In genomic region chr15:57422113-57422754, GRCh38 we compare ENCODE assay signal across 12 cellular contexts. TPM values are rescaled to one million over a fixed set of nuclear protein-coding genes. Genes with fewer than 3 reads are reported as not detected.
DNase-seq lines count a peak whose midpoint lies in the region; ATAC-seq and TF ChIP-seq lines count a peak whose summit lies in the region.
"Had no signal": no experiment of that assay in that cellular context is flagged by ENCODE, and none has a peak within 500 bp of the region (broad histone marks: within the 10 kb centered on the region; RNA-seq: fewer than 3 reads in every experiment).

No MANE protein-coding gene starts in this region.

- H4K20me1 ChIP-seq in neural progenitor cell (ENCODE audit: low read depth) = no peaks in the 10 kb centered on the region

- H3K4me3 Mint-ChIP-seq in neural progenitor cell = no peak overlapping the region
- H3K4me3 Mint-ChIP-seq in activated CD4-positive, alpha-beta T cell treated with anti-CD3 and anti-CD28 coated beads for 36 hours = no peak overlapping the region
- H3K4me3 Mint-ChIP-seq: activated naive CD4-positive, alpha-beta T cell treated with anti-CD3 and anti-CD28 coated beads, Interleukin-2, amount 50 U/mL, for 24 hours; memory B cell had no signal

- H3K27ac ChIP-seq in neural progenitor cell = no peak overlapping the region

- no peak overlapping the region for H2AFZ ChIP-seq in neural progenitor cell (replicated peaks)

- H3K4me1 ChIP-seq in skeletal muscle satellite cell (ENCODE audit: control insufficient read depth, insufficient read depth, low read length) = peaks cover 21% of the 10 kb centered on the region
- H3K4me1 ChIP-seq in neural progenitor cell = no peaks in the 10 kb centered on the region

- H3K79me2 ChIP-seq in neural progenitor cell (ENCODE audit: low read depth) = no peaks in the 10 kb centered on the region

- no peaks in the 10 kb centered on the region for H3K9me3 Mint-ChIP-seq in neural progenitor cell
- no peaks in the 10 kb centered on the region for H3K9me3 Mint-ChIP-seq in activated CD4-positive, alpha-beta T cell treated with anti-CD3 and anti-CD28 coated beads for 36 hours (ENCODE audit: low read depth)
- H3K9me3 Mint-ChIP-seq: activated naive CD4-positive, alpha-beta T cell treated with anti-CD3 and anti-CD28 coated beads, Interleukin-2, amount 50 U/mL, for 24 hours; memory B cell had no signal

- no peaks in the 10 kb centered on the region for H3K36me3 ChIP-seq in skeletal muscle satellite cell (ENCODE audit: insufficient read depth, low read length)
- no peaks in the 10 kb centered on the region for H3K36me3 ChIP-seq in neural progenitor cell

- intact Hi-C loops in activated CD4-positive, alpha-beta T cell treated with anti-CD3 and anti-CD28 coated beads for 36 hours (cut with DNase I, micrococcal nuclease) = no loop called here

- H3K27me3 Mint-ChIP-seq in neural progenitor cell (ENCODE audit: insufficient read depth, low read depth) = no peaks in the 10 kb centered on the region
- H3K27me3 Mint-ChIP-seq in activated CD4-positive, alpha-beta T cell treated with anti-CD3 and anti-CD28 coated beads for 36 hours = no peaks in the 10 kb centered on the region
- H3K27me3 Mint-ChIP-seq: activated naive CD4-positive, alpha-beta T cell treated with anti-CD3 and anti-CD28 coated beads, Interleukin-2, amount 50 U/mL, for 24 hours had no signal

- no peaks in the 10 kb centered on the region for H3F3A ChIP-seq in neural progenitor cell (ENCODE audit: low read depth)

- H3K27me3 ChIP-seq in skeletal muscle satellite cell (ENCODE audit: control insufficient read depth, insufficient read depth, low read length) (peaks cover 7% of the 10 kb centered on the region), neural progenitor cell (no peaks in the 10 kb centered on the region)

- peaks cover 12% of the 10 kb centered on the region for H3K4me1 Mint-ChIP-seq in neural progenitor cell
- H3K4me1 Mint-ChIP-seq in activated CD4-positive, alpha-beta T cell treated with anti-CD3 and anti-CD28 coated beads for 36 hours = no peaks in the 10 kb centered on the region
- H3K4me1 Mint-ChIP-seq: activated naive CD4-positive, alpha-beta T cell treated with anti-CD3 and anti-CD28 coated beads, Interleukin-2, amount 50 U/mL, for 24 hours; memory B cell had no signal

- H3K9me3 ChIP-seq in skeletal muscle satellite cell (replicated peaks; ENCODE audit: low read length) (no peaks in the 10 kb centered on the region), neural progenitor cell (ENCODE audit: low read depth) (no peaks in the 10 kb centered on the region)

- H3K36me3 Mint-ChIP-seq in neural progenitor cell = no peaks in the 10 kb centered on the region
- H3K36me3 Mint-ChIP-seq in activated CD4-positive, alpha-beta T cell treated with anti-CD3 and anti-CD28 coated beads for 36 hours (ENCODE audit: low read depth) = no peaks in the 10 kb centered on the region
- H3K36me3 Mint-ChIP-seq: activated naive CD4-positive, alpha-beta T cell treated with anti-CD3 and anti-CD28 coated beads, Interleukin-2, amount 50 U/mL, for 24 hours; memory B cell had no signal

- no peak overlapping the region for H3K27ac Mint-ChIP-seq in neural progenitor cell
- H3K27ac Mint-ChIP-seq in activated CD4-positive, alpha-beta T cell treated with anti-CD3 and anti-CD28 coated beads for 36 hours = no peak overlapping the region
- H3K27ac Mint-ChIP-seq: activated naive CD4-positive, alpha-beta T cell treated with anti-CD3 and anti-CD28 coated beads, Interleukin-2, amount 50 U/mL, for 24 hours; memory B cell had no signal

- H3K9ac ChIP-seq in skeletal muscle satellite cell (ENCODE audit: low read depth, low read length) (peak overlapping the region; percentile 24), neural progenitor cell (no peak overlapping the region)

- CTCF ChIA-PET in activated CD4-positive, alpha-beta T cell treated with anti-CD3 and anti-CD28 coated beads for 36 hours (lab: Charles Lee) = no interaction called here

- ATAC-seq in HG03064 (IDR thresholded peaks at IDR 0.05; ENCODE audit: low read depth, unreplicated experiment) = peak; percentile 81
- ATAC-seq in activated CD4-positive, alpha-beta T cell treated with anti-CD3 and anti-CD28 coated beads for 36 hours = no peak

- peak; percentile 21 for DNase-seq in GM19238 (ENCODE audit: insufficient read length, low spot score)
- peak; percentile 23 for DNase-seq in dermis blood vessel endothelial cell
- DNase-seq in DMS79 treated with DMSO at 0.1 percent for 48 hours (lab: John Stamatoyannopoulos, UW) = no peak
- DNase-seq in iPS-NIHi7 (ENCODE audit: extremely low spot score) = no peak
- no peak for DNase-seq in neural progenitor cell (ENCODE audit: low spot score)
- no peak for DNase-seq in activated CD4-positive, alpha-beta T cell treated with anti-CD3 and anti-CD28 coated beads for 36 hours
- DNase-seq: NCI-H2081 treated with DMSO at 0.1 percent for 48 hours had no signal

- H3K4me3 ChIP-seq in skeletal muscle satellite cell (ENCODE audit: low read length) (no peak overlapping the region), neural progenitor cell (no peak overlapping the region)

- H3K4me2 ChIP-seq in skeletal muscle satellite cell (ENCODE audit: low read length) (peak overlapping the region; percentile 23), neural progenitor cell (no peak overlapping the region)

- POLR2A ChIA-PET in activated CD4-positive, alpha-beta T cell treated with anti-CD3 and anti-CD28 coated beads for 36 hours (lab: Charles Lee) = no interaction called here

- no peak for TF ChIP-seq CTCF in neural progenitor cell (IDR thresholded peaks at IDR 0.05)

RNA-seq across cellular contexts. Expression of gene CGNL1, which starts 45.9 kb away (rescaled TPM):
- total RNA-seq in dermis blood vessel endothelial cell = 16.3 and 21.1 TPM in 2 replicates
- 0.44 TPM in 1 of 2 replicates, not detected in the other for total RNA-seq in skeletal muscle satellite cell (2012; rRNA removed)
- total RNA-seq in neural progenitor cell (ENCODE audit: low replicate concordance) = 3.0 and 4.0 TPM in 2 replicates
- total RNA-seq in activated CD4-positive, alpha-beta T cell treated with anti-CD3 and anti-CD28 coated beads for 36 hours = not detected
- total RNA-seq: T-helper 2 cell treated with Interferon-gamma antibody and Interleukin-4, amounts not matched to agents 100 ng/mL and 5 ng/mL, for 36 hours had no signal

Comparison
In these comparisons a context has a peak if more than half of its experiments do, and no peak if none do; other contexts are left out.
1. DNase-seq: peak in GM19238 (single experiment) and dermis blood vessel endothelial cell (single experiment); none in DMS79 treated with DMSO at 0.1 percent for 48 hours (single experiment), iPS-NIHi7 (single experiment), neural progenitor cell (single experiment) and activated CD4-positive, alpha-beta T cell treated with anti-CD3 and anti-CD28 coated beads for 36 hours (single experiment).